1 cellular context compared by ENCODE assay signal in the genomic region with DNA sequence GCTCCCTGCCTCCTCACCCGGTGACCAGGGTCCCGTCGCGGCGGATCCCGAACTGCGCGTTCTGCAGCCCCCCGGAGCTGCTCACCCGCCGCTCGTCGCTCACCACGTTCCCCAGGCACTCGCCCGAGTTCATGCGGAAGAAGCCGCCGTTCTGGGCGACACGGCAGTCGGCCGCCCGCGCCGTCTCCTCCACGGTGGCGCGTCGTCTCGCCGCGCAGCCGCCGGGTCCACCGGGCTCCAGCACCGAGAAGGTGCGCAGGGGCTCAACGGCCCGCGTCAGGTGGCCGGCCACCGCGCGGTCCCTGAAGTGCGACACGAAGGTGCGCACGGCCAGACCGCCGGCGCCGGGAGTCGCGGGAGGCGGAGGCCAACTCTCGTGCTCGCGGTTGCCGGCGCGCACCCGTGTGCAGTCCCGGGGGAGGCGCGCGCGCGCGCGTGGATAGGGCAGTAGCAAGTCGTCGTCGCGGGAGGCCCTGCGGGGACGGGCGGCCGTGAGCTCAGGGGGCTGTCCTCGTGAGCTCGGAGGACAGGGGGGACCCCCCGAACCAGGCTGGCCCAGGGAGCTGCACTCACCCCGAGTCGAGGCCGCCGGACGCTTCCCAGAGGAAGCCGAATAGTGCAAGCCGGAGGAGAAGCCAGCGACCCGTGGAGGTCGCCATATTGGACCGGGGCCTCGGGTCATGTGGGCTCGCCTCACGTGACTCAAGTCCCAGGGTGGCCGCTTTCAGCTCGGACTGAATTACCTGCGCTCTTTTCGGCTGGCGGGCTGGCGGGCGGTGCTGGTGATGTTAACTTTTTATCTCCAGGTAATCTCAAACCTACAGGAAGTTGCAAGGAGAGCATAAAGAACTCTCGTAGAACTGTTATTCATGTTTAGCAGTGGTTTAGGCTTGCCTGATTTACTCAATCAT.
TF ChIP-seq lines count a peak whose summit lies in the region.

A gene with protein sequence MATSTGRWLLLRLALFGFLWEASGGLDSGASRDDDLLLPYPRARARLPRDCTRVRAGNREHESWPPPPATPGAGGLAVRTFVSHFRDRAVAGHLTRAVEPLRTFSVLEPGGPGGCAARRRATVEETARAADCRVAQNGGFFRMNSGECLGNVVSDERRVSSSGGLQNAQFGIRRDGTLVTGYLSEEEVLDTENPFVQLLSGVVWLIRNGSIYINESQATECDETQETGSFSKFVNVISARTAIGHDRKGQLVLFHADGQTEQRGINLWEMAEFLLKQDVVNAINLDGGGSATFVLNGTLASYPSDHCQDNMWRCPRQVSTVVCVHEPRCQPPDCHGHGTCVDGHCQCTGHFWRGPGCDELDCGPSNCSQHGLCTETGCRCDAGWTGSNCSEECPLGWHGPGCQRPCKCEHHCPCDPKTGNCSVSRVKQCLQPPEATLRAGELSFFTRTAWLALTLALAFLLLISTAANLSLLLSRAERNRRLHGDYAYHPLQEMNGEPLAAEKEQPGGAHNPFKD (minus strand): TSS at position 680 of the 911 bp plus-strand sequence. CDS start 21 bp downstream, at position 659.

TF ChIP-seq in HepG2, 621 proteins besides CTCF, POLR2A, EP300 and RAD21 (continued from another document and continues in another):
- TF ChIP-seq, protein P1, sequence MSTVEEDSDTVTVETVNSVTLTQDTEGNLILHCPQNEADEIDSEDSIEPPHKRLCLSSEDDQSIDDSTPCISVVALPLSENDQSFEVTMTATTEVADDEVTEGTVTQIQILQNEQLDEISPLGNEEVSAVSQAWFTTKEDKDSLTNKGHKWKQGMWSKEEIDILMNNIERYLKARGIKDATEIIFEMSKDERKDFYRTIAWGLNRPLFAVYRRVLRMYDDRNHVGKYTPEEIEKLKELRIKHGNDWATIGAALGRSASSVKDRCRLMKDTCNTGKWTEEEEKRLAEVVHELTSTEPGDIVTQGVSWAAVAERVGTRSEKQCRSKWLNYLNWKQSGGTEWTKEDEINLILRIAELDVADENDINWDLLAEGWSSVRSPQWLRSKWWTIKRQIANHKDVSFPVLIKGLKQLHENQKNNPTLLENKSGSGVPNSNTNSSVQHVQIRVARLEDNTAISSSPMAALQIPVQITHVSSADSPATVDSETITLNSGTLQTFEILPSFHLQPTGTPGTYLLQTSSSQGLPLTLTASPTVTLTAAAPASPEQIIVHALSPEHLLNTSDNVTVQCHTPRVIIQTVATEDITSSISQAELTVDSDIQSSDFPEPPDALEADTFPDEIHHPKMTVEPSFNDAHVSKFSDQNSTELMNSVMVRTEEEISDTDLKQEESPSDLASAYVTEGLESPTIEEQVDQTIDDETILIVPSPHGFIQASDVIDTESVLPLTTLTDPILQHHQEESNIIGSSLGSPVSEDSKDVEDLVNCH (CRISPR knock-in tag; IDR thresholded peaks at IDR 0.05), result no peak
- peak; percentile 100 for TF ChIP-seq SIN3A (IDR thresholded peaks at IDR 0.05; ENCODE audit: borderline replicate concordance, low read depth, low read length)
- TF ChIP-seq ZNF7 (CRISPR knock-in tag; IDR thresholded peaks at IDR 0.05), result no peak
- peak; percentile 95; the same call in 1 of the 2 replicates for TF ChIP-seq CBX5 (CRISPR knock-in tag; IDR thresholded peaks at IDR 0.05; ENCODE audit: borderline replicate concordance)
- peak; percentile 94 for TF ChIP-seq TARDBP (CRISPR knock-in tag; IDR thresholded peaks at IDR 0.05)
- TF ChIP-seq MIER2 (CRISPR knock-in tag; IDR thresholded peaks at IDR 0.05), result peak; percentile 44
- TF ChIP-seq ZNF343 (CRISPR knock-in tag; IDR thresholded peaks at IDR 0.05), result peak; percentile 57; the same call in 1 of the 2 replicates
- TF ChIP-seq, protein P2, sequence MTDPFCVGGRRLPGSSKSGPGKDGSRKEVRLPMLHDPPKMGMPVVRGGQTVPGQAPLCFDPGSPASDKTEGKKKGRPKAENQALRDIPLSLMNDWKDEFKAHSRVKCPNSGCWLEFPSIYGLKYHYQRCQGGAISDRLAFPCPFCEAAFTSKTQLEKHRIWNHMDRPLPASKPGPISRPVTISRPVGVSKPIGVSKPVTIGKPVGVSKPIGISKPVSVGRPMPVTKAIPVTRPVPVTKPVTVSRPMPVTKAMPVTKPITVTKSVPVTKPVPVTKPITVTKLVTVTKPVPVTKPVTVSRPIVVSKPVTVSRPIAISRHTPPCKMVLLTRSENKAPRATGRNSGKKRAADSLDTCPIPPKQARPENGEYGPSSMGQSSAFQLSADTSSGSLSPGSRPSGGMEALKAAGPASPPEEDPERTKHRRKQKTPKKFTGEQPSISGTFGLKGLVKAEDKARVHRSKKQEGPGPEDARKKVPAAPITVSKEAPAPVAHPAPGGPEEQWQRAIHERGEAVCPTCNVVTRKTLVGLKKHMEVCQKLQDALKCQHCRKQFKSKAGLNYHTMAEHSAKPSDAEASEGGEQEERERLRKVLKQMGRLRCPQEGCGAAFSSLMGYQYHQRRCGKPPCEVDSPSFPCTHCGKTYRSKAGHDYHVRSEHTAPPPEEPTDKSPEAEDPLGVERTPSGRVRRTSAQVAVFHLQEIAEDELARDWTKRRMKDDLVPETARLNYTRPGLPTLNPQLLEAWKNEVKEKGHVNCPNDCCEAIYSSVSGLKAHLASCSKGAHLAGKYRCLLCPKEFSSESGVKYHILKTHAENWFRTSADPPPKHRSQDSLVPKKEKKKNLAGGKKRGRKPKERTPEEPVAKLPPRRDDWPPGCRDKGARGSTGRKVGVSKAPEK (CRISPR knock-in tag; IDR thresholded peaks at IDR 0.05; ENCODE audit: borderline replicate concordance), result no peak; the same call in none of the 2 replicates
- no peak for TF ChIP-seq ZBTB8A (CRISPR knock-in tag; IDR thresholded peaks at IDR 0.05; ENCODE audit: borderline replicate concordance, low read depth)
- no peak for TF ChIP-seq NCOR1 (IDR thresholded peaks at IDR 0.05; ENCODE audit: borderline replicate concordance, low read length)
- TF ChIP-seq ZNF772 (CRISPR knock-in tag; IDR thresholded peaks at IDR 0.05), result peak; percentile 67; the same call in 1 of the 2 replicates
- 0 out of 2 replicates have a peak, but pooled peaks have one; percentile 36 for TF ChIP-seq ZBTB21 (CRISPR knock-in tag; IDR thresholded peaks at IDR 0.05)
- TF ChIP-seq SNAI1 (CRISPR knock-in tag; IDR thresholded peaks at IDR 0.05; ENCODE audit: borderline replicate concordance), result 0 out of 2 replicates have a peak, but pooled peaks have one; percentile 79
- TF ChIP-seq, protein P3, sequence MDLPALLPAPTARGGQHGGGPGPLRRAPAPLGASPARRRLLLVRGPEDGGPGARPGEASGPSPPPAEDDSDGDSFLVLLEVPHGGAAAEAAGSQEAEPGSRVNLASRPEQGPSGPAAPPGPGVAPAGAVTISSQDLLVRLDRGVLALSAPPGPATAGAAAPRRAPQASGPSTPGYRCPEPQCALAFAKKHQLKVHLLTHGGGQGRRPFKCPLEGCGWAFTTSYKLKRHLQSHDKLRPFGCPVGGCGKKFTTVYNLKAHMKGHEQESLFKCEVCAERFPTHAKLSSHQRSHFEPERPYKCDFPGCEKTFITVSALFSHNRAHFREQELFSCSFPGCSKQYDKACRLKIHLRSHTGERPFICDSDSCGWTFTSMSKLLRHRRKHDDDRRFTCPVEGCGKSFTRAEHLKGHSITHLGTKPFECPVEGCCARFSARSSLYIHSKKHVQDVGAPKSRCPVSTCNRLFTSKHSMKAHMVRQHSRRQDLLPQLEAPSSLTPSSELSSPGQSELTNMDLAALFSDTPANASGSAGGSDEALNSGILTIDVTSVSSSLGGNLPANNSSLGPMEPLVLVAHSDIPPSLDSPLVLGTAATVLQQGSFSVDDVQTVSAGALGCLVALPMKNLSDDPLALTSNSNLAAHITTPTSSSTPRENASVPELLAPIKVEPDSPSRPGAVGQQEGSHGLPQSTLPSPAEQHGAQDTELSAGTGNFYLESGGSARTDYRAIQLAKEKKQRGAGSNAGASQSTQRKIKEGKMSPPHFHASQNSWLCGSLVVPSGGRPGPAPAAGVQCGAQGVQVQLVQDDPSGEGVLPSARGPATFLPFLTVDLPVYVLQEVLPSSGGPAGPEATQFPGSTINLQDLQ (CRISPR knock-in tag; IDR thresholded peaks at IDR 0.05), result peak; percentile 85
- TF ChIP-seq, protein P4, sequence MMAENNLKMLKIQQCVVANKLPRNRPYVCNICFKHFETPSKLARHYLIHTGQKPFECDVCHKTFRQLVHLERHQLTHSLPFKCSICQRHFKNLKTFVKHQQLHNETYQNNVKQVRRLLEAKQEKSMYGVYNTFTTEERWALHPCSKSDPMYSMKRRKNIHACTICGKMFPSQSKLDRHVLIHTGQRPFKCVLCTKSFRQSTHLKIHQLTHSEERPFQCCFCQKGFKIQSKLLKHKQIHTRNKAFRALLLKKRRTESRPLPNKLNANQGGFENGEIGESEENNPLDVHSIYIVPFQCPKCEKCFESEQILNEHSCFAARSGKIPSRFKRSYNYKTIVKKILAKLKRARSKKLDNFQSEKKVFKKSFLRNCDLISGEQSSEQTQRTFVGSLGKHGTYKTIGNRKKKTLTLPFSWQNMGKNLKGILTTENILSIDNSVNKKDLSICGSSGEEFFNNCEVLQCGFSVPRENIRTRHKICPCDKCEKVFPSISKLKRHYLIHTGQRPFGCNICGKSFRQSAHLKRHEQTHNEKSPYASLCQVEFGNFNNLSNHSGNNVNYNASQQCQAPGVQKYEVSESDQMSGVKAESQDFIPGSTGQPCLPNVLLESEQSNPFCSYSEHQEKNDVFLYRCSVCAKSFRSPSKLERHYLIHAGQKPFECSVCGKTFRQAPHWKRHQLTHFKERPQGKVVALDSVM (CRISPR knock-in tag; IDR thresholded peaks at IDR 0.05), result peak; percentile 75
- TF ChIP-seq ELF3 (CRISPR knock-in tag; IDR thresholded peaks at IDR 0.05), result peak; percentile 79
- TF ChIP-seq, protein P5, sequence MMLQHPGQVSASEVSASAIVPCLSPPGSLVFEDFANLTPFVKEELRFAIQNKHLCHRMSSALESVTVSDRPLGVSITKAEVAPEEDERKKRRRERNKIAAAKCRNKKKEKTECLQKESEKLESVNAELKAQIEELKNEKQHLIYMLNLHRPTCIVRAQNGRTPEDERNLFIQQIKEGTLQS (CRISPR knock-in tag; IDR thresholded peaks at IDR 0.05), result peak; percentile 65
- TF ChIP-seq ADNP (CRISPR knock-in tag; IDR thresholded peaks at IDR 0.05), result 0 out of 2 replicates have a peak, but pooled peaks have one; percentile 37
- TF ChIP-seq, protein P6, sequence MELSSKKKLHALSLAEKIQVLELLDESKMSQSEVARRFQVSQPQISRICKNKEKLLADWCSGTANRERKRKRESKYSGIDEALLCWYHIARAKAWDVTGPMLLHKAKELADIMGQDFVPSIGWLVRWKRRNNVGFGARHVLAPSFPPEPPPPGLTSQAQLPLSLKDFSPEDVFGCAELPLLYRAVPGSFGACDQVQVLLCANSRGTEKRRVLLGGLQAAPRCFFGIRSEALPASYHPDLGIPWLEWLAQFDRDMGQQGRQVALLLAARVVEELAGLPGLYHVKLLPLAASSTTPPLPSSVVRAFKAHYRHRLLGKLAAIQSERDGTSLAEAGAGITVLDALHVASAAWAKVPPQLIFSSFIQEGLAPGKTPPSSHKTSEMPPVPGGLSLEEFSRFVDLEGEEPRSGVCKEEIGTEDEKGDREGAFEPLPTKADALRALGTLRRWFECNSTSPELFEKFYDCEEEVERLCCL (CRISPR knock-in tag; IDR thresholded peaks at IDR 0.05; ENCODE audit: borderline replicate concordance), result peak; percentile 81
- TF ChIP-seq ZNF460 (CRISPR knock-in tag; IDR thresholded peaks at IDR 0.05; ENCODE audit: borderline replicate concordance), result no peak; the same call in 1 of the 2 replicates
- 0 out of 2 replicates have a peak, but pooled peaks have one; percentile 89 for TF ChIP-seq NCOA5 (CRISPR knock-in tag; IDR thresholded peaks at IDR 0.05)
- TF ChIP-seq YEATS4 (CRISPR knock-in tag; IDR thresholded peaks at IDR 0.05; ENCODE audit: borderline replicate concordance), result peak; percentile 97
- peak; percentile 100 for TF ChIP-seq KDM5A (IDR thresholded peaks at IDR 0.05; ENCODE audit: borderline replicate concordance, low read length)
- TF ChIP-seq RFX1 (IDR thresholded peaks at IDR 0.05), result no peak
- TF ChIP-seq, protein P7, sequence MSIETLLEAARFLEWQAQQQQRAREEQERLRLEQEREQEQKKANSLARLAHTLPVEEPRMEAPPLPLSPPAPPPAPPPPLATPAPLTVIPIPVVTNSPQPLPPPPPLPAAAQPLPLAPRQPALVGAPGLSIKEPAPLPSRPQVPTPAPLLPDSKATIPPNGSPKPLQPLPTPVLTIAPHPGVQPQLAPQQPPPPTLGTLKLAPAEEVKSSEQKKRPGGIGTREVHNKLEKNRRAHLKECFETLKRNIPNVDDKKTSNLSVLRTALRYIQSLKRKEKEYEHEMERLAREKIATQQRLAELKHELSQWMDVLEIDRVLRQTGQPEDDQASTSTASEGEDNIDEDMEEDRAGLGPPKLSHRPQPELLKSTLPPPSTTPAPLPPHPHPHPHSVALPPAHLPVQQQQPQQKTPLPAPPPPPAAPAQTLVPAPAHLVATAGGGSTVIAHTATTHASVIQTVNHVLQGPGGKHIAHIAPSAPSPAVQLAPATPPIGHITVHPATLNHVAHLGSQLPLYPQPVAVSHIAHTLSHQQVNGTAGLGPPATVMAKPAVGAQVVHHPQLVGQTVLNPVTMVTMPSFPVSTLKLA (IDR thresholded peaks at IDR 0.05), result peak; percentile 67
- no peak for TF ChIP-seq ZNF24 (IDR thresholded peaks at IDR 0.05)
- TF ChIP-seq ZNF766 (CRISPR knock-in tag; IDR thresholded peaks at IDR 0.05; ENCODE audit: borderline replicate concordance), result peak; percentile 98
- peak; percentile 45 for TF ChIP-seq ZBTB7A (CRISPR knock-in tag; IDR thresholded peaks at IDR 0.05)
- TF ChIP-seq ZFAT (CRISPR knock-in tag; conservative IDR thresholded peaks at IDR 0.05), result peak; percentile 92
- no peak for TF ChIP-seq CHD4 (IDR thresholded peaks at IDR 0.05; ENCODE audit: borderline replicate concordance, low read length)
- TF ChIP-seq, protein P8, sequence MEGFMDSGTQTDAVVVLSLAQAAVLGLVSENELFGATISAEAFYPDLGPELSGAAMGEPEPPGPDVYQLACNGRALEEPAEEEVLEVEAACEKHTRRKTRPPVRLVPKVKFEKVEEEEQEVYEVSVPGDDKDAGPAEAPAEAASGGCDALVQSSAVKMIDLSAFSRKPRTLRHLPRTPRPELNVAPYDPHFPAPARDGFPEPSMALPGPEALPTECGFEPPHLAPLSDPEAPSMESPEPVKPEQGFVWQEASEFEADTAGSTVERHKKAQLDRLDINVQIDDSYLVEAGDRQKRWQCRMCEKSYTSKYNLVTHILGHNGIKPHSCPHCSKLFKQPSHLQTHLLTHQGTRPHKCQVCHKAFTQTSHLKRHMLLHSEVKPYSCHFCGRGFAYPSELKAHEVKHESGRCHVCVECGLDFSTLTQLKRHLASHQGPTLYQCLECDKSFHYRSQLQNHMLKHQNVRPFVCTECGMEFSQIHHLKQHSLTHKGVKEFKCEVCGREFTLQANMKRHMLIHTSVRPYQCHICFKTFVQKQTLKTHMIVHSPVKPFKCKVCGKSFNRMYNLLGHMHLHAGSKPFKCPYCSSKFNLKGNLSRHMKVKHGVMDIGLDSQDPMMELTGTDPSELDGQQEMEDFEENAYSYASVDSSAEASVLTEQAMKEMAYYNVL (CRISPR knock-in tag; IDR thresholded peaks at IDR 0.05; ENCODE audit: borderline replicate concordance), result peak; percentile 76; the same call in 1 of the 2 replicates
- TF ChIP-seq ZKSCAN5 (CRISPR knock-in tag; IDR thresholded peaks at IDR 0.05), result peak; percentile 24; the same call in 1 of the 2 replicates
- no peak for TF ChIP-seq ZNF496 (CRISPR knock-in tag; IDR thresholded peaks at IDR 0.05; ENCODE audit: insufficient replicate concordance)
- TF ChIP-seq, protein P9, sequence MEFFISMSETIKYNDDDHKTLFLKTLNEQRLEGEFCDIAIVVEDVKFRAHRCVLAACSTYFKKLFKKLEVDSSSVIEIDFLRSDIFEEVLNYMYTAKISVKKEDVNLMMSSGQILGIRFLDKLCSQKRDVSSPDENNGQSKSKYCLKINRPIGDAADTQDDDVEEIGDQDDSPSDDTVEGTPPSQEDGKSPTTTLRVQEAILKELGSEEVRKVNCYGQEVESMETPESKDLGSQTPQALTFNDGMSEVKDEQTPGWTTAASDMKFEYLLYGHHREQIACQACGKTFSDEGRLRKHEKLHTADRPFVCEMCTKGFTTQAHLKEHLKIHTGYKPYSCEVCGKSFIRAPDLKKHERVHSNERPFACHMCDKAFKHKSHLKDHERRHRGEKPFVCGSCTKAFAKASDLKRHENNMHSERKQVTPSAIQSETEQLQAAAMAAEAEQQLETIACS (CRISPR knock-in tag; IDR thresholded peaks at IDR 0.05), result peak; percentile 97
